14 cellular contexts compared by ENCODE assay signal in the genomic region with DNA sequence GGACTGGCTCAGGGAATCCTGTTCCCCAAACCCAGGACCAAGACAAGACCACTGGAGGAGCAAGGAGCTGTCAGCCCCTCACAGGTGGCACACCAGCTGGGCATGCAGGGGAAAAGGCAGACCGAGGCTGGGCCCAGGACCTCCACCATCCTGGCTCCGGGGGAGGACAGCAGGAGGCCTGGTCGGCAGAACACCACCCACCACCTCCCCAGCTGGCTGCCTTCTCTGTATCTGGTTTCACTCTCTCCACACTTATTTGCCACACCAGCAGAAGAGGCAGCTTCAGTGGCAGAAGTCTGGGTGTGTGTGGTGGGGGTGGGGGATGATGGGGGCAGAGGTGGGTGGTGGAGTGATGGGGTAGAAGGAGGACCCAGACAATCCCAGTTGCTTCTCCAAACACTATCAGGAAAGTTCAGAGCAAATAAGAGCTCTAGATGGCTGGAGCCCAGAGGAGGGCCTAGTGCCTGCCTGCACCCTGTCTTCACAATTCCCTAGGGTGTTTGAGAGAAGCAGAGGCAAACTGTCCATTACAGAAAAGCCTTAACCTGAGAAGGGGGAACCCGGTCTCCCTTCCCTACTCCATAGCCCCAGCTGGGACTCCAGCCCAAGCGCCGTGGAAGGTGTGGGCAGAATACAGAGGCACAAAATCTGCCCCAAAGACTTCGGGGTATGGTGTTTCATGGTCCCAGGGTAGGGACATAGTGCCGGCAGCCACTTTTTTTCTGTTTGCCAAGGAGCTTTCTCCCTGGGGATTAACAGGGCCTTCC. TPM values are rescaled to one million over a fixed set of nuclear protein-coding genes. Genes with fewer than 3 reads are reported as not detected.
A peak's percentile ranks its signal among the peaks of the same experiment; 100 is the strongest.
DNase-seq lines count a peak whose midpoint lies in the region; ATAC-seq and TF ChIP-seq lines count a peak whose summit lies in the region.
"Had no signal": no experiment of that assay in that cellular context is flagged by ENCODE, and none has a peak within 500 bp of the region (broad histone marks: within the 10 kb centered on the region; RNA-seq: fewer than 3 reads in every experiment).

No MANE protein-coding gene starts in this region.

- H3K4me3 Mint-ChIP-seq in brain (no peak overlapping the region), nephron (no peak overlapping the region)
- H3K4me3 Mint-ChIP-seq: activated B cell treated with CpG ODN at 0.5 μM for 24 hours; activated naive CD4-positive, alpha-beta T cell treated with anti-CD3 and anti-CD28 coated beads, Interleukin-2, amount 10 ng/mL, durations not matched to agents 7 days and 5 days; CD8-positive, alpha-beta T cell; memory B cell had no signal

- ATAC-seq in HG02798 (IDR thresholded peaks at IDR 0.05; ENCODE audit: poor library complexity, unreplicated experiment) = no peak
- ATAC-seq in HG03108 (IDR thresholded peaks at IDR 0.05; ENCODE audit: unreplicated experiment) = no peak
- ATAC-seq in HG02885 (IDR thresholded peaks at IDR 0.05; ENCODE audit: poor library complexity, unreplicated experiment) = no peak
- ATAC-seq: CD8-positive, alpha-beta T cell had no signal

- TF ChIP-seq CTCF in A673 (conservative IDR thresholded peaks at IDR 0.05; ENCODE audit: low read depth, low read length) = no peak
- TF ChIP-seq CTCF in brain (conservative IDR thresholded peaks at IDR 0.05) = no peak
- TF ChIP-seq CTCF in nephron (IDR thresholded peaks at IDR 0.05; ENCODE audit: unreplicated experiment in 3 of 3) = no peak

- peaks cover 0 to 3% (median 0%) of the 10 kb centered on the region in 5 experiments for H3K9me3 Mint-ChIP-seq in brain
- no peaks in the 10 kb centered on the region for H3K9me3 Mint-ChIP-seq in nephron
- H3K9me3 Mint-ChIP-seq: activated B cell treated with CpG ODN at 0.5 μM for 24 hours; activated naive CD4-positive, alpha-beta T cell treated with anti-CD3 and anti-CD28 coated beads, Interleukin-2, amount 10 ng/mL, durations not matched to agents 7 days and 5 days; CD8-positive, alpha-beta T cell; memory B cell had no signal

- CTCF ChIA-PET in A673 (lab: Charles Lee) = interaction anchor here (0.6 kb wide), 1 partner anchor 175 kb away, joined by 11 read pairs; no protein-coding TSS in a partner anchor

- H3K27me3 ChIP-seq in A673 (replicated peaks; ENCODE audit: insufficient read depth, low read depth, low read length, poor library complexity) = no peaks in the 10 kb centered on the region

- H3K27ac ChIP-seq in A673 (ENCODE audit: low read depth, low read length, poor library complexity, severe bottlenecking) = peak overlapping the region; percentile 70
- H3K27ac ChIP-seq: epithelial cell of prostate had no signal

- H3K36me3 ChIP-seq in A673 (ENCODE audit: insufficient read depth, low read length, poor library complexity, severe bottlenecking) = no peaks in the 10 kb centered on the region

- H3K27me3 Mint-ChIP-seq in brain (peaks cover 3% of the 10 kb centered on the region), nephron (ENCODE audit: low read depth) (peaks cover 5% of the 10 kb centered on the region)

- no TSS peak for BruUV-seq in A673 (replicated peaks; lab: Mats Ljungman, UMichigan)

- peak overlapping the region in 4 of 5 experiments; percentile 62 to 93 (median 90) for H3K27ac Mint-ChIP-seq in brain
- H3K27ac Mint-ChIP-seq in nephron = peak overlapping the region; percentile 90 to 97 (median 95)
- H3K27ac Mint-ChIP-seq: activated B cell treated with CpG ODN at 0.5 μM for 24 hours; activated naive CD4-positive, alpha-beta T cell treated with anti-CD3 and anti-CD28 coated beads, Interleukin-2, amount 10 ng/mL, durations not matched to agents 7 days and 5 days; CD8-positive, alpha-beta T cell; memory B cell had no signal

- peaks cover 41% of the 10 kb centered on the region for H3K4me1 ChIP-seq in A673 (ENCODE audit: insufficient read depth, low read length, poor library complexity, severe bottlenecking)

- intact Hi-C loops in A673 (cut with micrococcal nuclease; ENCODE audit: unreplicated experiment) = no loop called here

- H3K4me1 Mint-ChIP-seq in brain (peaks cover 68% of the 10 kb centered on the region), nephron (peaks cover 69% of the 10 kb centered on the region)
- H3K4me1 Mint-ChIP-seq: activated B cell treated with CpG ODN at 0.5 μM for 24 hours; activated naive CD4-positive, alpha-beta T cell treated with anti-CD3 and anti-CD28 coated beads, Interleukin-2, amount 10 ng/mL, durations not matched to agents 7 days and 5 days; memory B cell had no signal

- H3K9me3 ChIP-seq in A673 (ENCODE audit: low read depth, low read length, poor library complexity, severe bottlenecking) = no peaks in the 10 kb centered on the region

- H3K36me3 Mint-ChIP-seq in brain (no peaks in the 10 kb centered on the region), nephron (ENCODE audit: low read depth) (no peaks in the 10 kb centered on the region)
- H3K36me3 Mint-ChIP-seq: activated naive CD4-positive, alpha-beta T cell treated with anti-CD3 and anti-CD28 coated beads, Interleukin-2, amount 10 ng/mL, durations not matched to agents 7 days and 5 days; CD8-positive, alpha-beta T cell; memory B cell had no signal

- DNase-seq in A673 (ENCODE audit: low spot score) (peak; percentile 47), NCI-H1694 (lab: John Stamatoyannopoulos, UW) (peak; percentile 37)
- no peak for DNase-seq in effector CD8-positive, alpha-beta T cell (lab: John Stamatoyannopoulos, UW)
- DNase-seq: activated B cell treated with CpG ODN at 0.5 μM for 24 hours; activated naive CD4-positive, alpha-beta T cell treated with anti-CD3 and anti-CD28 coated beads, Interleukin-2, amount 10 ng/mL, durations not matched to agents 7 days and 5 days; CD8-positive, alpha-beta T cell; stimulated activated CD4-positive, alpha-beta T cell treated with anti-CD3 and anti-CD28 coated beads, Interleukin-4, amount 100 ng/mL, for 4 hours had no signal

- POLR2A ChIA-PET in A673 (lab: Charles Lee; ENCODE audit: low non-redundant PET) = no interaction called here

- no peak overlapping the region for H3K4me3 ChIP-seq in A673 (ENCODE audit: low read depth, low read length, poor library complexity, severe bottlenecking)

RNA-seq across cellular contexts. Expression of a gene that starts 52.0 kb away (rescaled TPM):
- 25.3 and 31.0 TPM in 2 replicates for total RNA-seq in A673 (2021)
- polyA plus RNA-seq in brain (ENCODE audit: insufficient read depth, low read depth, low replicate concordance) = 6.3 TPM
